1 cellular context compared by ENCODE assay signal in the genomic region with DNA sequence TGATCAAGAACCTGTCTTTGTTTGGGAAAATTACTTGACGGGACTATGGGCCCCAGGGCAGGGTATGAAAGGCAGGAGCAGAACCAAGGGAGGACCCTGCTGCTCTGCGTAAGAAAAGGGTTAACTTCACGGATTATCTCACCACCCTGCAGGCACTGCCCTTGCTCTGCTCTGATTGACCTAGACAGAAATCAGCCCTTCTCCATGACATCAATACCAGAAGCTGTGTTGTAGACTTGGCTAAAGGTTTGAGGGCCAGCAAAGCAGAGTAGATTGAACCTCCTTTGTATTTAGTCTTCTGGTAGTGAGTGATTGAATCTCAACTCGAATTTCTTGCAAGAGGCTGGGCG.
TF ChIP-seq lines count a peak whose summit lies in the region.

No MANE protein-coding gene starts in this region.

TF ChIP-seq in HepG2, 621 proteins besides CTCF, POLR2A, EP300 and RAD21:
- TF ChIP-seq CBX5 (CRISPR knock-in tag; IDR thresholded peaks at IDR 0.05; ENCODE audit: borderline replicate concordance) (no peak), ZNF136 (CRISPR knock-in tag; IDR thresholded peaks at IDR 0.05; ENCODE audit: low read depth) (no peak), MTF2 (CRISPR knock-in tag; IDR thresholded peaks at IDR 0.05; ENCODE audit: borderline replicate concordance) (no peak), ZSCAN30 (CRISPR knock-in tag; IDR thresholded peaks at IDR 0.05) (no peak), SUZ12 (IDR thresholded peaks at IDR 0.05; ENCODE audit: low read depth, low read length) (no peak), ZNF205 (CRISPR knock-in tag; IDR thresholded peaks at IDR 0.05) (no peak)
- TF ChIP-seq, protein P1, sequence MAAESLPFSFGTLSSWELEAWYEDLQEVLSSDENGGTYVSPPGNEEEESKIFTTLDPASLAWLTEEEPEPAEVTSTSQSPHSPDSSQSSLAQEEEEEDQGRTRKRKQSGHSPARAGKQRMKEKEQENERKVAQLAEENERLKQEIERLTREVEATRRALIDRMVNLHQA (CRISPR knock-in tag; IDR thresholded peaks at IDR 0.05): no peak
- TF ChIP-seq, protein P2, sequence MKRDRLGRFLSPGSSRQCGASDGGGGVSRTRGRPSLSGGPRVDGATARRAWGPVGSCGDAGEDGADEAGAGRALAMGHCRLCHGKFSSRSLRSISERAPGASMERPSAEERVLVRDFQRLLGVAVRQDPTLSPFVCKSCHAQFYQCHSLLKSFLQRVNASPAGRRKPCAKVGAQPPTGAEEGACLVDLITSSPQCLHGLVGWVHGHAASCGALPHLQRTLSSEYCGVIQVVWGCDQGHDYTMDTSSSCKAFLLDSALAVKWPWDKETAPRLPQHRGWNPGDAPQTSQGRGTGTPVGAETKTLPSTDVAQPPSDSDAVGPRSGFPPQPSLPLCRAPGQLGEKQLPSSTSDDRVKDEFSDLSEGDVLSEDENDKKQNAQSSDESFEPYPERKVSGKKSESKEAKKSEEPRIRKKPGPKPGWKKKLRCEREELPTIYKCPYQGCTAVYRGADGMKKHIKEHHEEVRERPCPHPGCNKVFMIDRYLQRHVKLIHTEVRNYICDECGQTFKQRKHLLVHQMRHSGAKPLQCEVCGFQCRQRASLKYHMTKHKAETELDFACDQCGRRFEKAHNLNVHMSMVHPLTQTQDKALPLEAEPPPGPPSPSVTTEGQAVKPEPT (CRISPR knock-in tag; IDR thresholded peaks at IDR 0.05; ENCODE audit: low read depth): no peak
